Comparison of ENCODE assay signal across 16 cellular contexts in genomic region chr7:27262121-27262520, GRCh38. TPM values are rescaled to one million over a fixed set of nuclear protein-coding genes. Genes with fewer than 3 reads are reported as not detected.
"Had no signal": no experiment of that assay in that cellular context is flagged by ENCODE, and none has a peak within 500 bp of the region (broad histone marks: within the 10 kb centered on the region; RNA-seq: fewer than 3 reads in every experiment).

No MANE protein-coding gene starts in this region.

- H3K36me3 ChIP-seq: adrenal gland, tibial artery had no signal

- DNase-seq: activated naive CD4-positive, alpha-beta T cell treated with anti-CD3 and anti-CD28 coated beads, Interleukin-2, amount 50 U/mL, for 16 hours; activated T-cell treated with anti-CD3 and anti-CD28 coated beads, Interleukin-2, amount 50 U/mL, for 1 hour; adrenal gland; cortex of kidney; effector CD8-positive, alpha-beta T cell; erythroblast; hippocampal formation; kidney glomerular epithelial cell; small intestine; tibial artery had no signal

- H3K27ac ChIP-seq: adrenal gland, tibial artery had no signal

- H3K4me3 ChIP-seq: adrenal gland, tibial artery had no signal

- ATAC-seq: activated CD4-positive, CD25-positive, alpha-beta regulatory T cell treated with anti-CD3 and anti-CD28 coated beads, Interleukin-2, amount 50 U/mL, for 24 hours; stimulated activated effector memory CD8-positive, alpha-beta T cell treated with anti-CD3 and anti-CD28 coated beads, Interleukin-12 subunit alpha, Interleukin-12 subunit beta, amount 100 ng/mL, for 72 hours had no signal

- H3K9me3 ChIP-seq: adrenal gland, tibial artery had no signal

- H3K4me1 ChIP-seq: adrenal gland, tibial artery had no signal

- H3K27me3 ChIP-seq: adrenal gland had no signal

RNA-seq across cellular contexts. Expression of gene EVX1, which starts 19.5 kb away (rescaled TPM):
- total RNA-seq: glomerular endothelial cell; lower leg skin; myocyte; T-helper 2 cell treated with Interferon-gamma antibody and Interleukin-4, amounts not matched to agents 100 ng/mL and 5 ng/mL, for 36 hours had no signal
- polyA plus RNA-seq: small intestine had no signal
